8 cellular contexts compared by ENCODE assay signal in genomic region chr5:1445313-1445894, GRCh38. TPM values are rescaled to one million over a fixed set of nuclear protein-coding genes. Genes with fewer than 3 reads are reported as not detected.
DNase-seq lines count a peak whose midpoint lies in the region; ATAC-seq, FAIRE-seq and TF ChIP-seq lines count a peak whose summit lies in the region.

TSS of gene SLC6A3 (minus strand) at chr5:1445440. CDS start at chr5:1443197, 2,243 bp downstream.

- H3K4me1 ChIP-seq in SK-N-SH (ENCODE audit: control insufficient read depth in 1 of 2, insufficient read depth in 2 of 2, low read depth in 1 of 2, low read length in 1 of 2) (no peaks in the 10 kb centered on the region), K562 (replicated peaks in 1 of 2; ENCODE audit: control insufficient read depth in 2 of 2, insufficient read depth in 2 of 2, low read length in 2 of 2) (peaks cover 0 to 18% of the 10 kb centered on the region in 2 experiments; a peak in 2 of 5 replicates), thoracic aorta (ENCODE audit: control insufficient read depth in 1 of 2, low read depth in 2 of 2) (peaks cover 0 to 11% of the 10 kb centered on the region in 2 donors)

- peaks cover 30% of the 10 kb centered on the region for H3K27me3 Mint-ChIP-seq in memory B cell

- no peak within 1 kb of the TSS for H2AFZ ChIP-seq in SK-N-SH (ENCODE audit: low read depth)
- no peak within 1 kb of the TSS for H2AFZ ChIP-seq in K562 (ENCODE audit: low read depth, low read length)

- peaks cover 5% of the 10 kb centered on the region for H3K4me1 Mint-ChIP-seq in memory B cell

- H3K9me3 ChIP-seq in SK-N-SH, result no peaks in the 10 kb centered on the region
- no peaks in the 10 kb centered on the region for H3K9me3 ChIP-seq in K562 (replicated peaks; ENCODE audit: control insufficient read depth, insufficient read depth, low read depth, low read length)
- no peaks in the 10 kb centered on the region for H3K9me3 ChIP-seq in thoracic aorta

- TF ChIP-seq POLR2A in K562 (conservative IDR thresholded peaks at IDR 0.05), result no peak

- H3K27ac ChIP-seq in SK-N-SH (ENCODE audit: low read depth in 2 of 2, low read length in 1 of 2), result no peak within 1 kb of the TSS
- H3K27ac ChIP-seq in K562 (ENCODE audit: extremely low read depth, low read depth, low read length), result no peak within 1 kb of the TSS
- H3K27ac ChIP-seq in thoracic aorta, result no peak within 1 kb of the TSS

- in situ Hi-C loops in K562 (cut with MboI), result no loop called here

- TF ChIP-seq RAD21 in SK-N-SH (IDR thresholded peaks at IDR 0.05; ENCODE audit: low read length) (no peak), K562 (CRISPR knock-in tag; conservative IDR thresholded peaks at IDR 0.05 in 1 of 2, IDR thresholded peaks at IDR 0.05 in 1 of 2) (no peak)

- H3K36me3 ChIP-seq in SK-N-SH (replicated peaks in 1 of 2; ENCODE audit: control insufficient read depth in 1 of 2, insufficient read depth in 2 of 2, low read length in 1 of 2) (no peaks in the 10 kb centered on the region), K562 (ENCODE audit: control insufficient read depth, insufficient read depth, low read length) (no peaks in the 10 kb centered on the region), thoracic aorta (no peaks in the 10 kb centered on the region)

- H3F3A ChIP-seq in SK-N-SH (replicated peaks; ENCODE audit: insufficient read depth), result no peaks in the 10 kb centered on the region

- DNase-seq in SK-N-SH (peak; percentile 70), K562 (ENCODE audit: extremely low read depth in 1 of 4, low spot score in 3 of 4) (peak; percentile 69 to 84 (median 78)), memory B cell (ENCODE audit: low spot score in 2 of 2) (no peak), thoracic aorta (ENCODE audit: low spot score) (no peak), hippocampal formation (lab: John Stamatoyannopoulos, UW) (no peak)
- DNase-seq in NK-92 treated with Interleukin-12 subunit alpha and Interleukin-12 subunit beta, amount 100 ng/mL, for 24 hours (lab: John Stamatoyannopoulos, UW), result no peak

- CTCF ChIA-PET in SK-N-SH (lab: Yijun Ruan, JAX), result no interaction called here
- CTCF ChIA-PET in K562 (lab: Yijun Ruan, JAX; ENCODE audit: low intra/inter-chr PET ratio), result no interaction called here

- H3K4me3 ChIP-seq in SK-N-SH (ENCODE audit: low read depth in 2 of 2, low read length in 1 of 2) (no peak within 1 kb of the TSS), K562 (no peak within 1 kb of the TSS), thoracic aorta (peak within 1 kb of the TSS; percentile 35)

- H3K4me2 ChIP-seq in SK-N-SH, result no peak within 1 kb of the TSS
- H3K4me2 ChIP-seq in K562 (ENCODE audit: insufficient read depth, low read length), result no peak within 1 kb of the TSS

- no peaks in the 10 kb centered on the region for H3K9me2 ChIP-seq in SK-N-SH

- H3K27me3 ChIP-seq in SK-N-SH (ENCODE audit: insufficient read depth) (peaks cover 91% of the 10 kb centered on the region), K562 (ENCODE audit: control insufficient read depth in 2 of 2, insufficient read depth in 2 of 2, low read length in 2 of 2) (peaks cover 45 to 76% of the 10 kb centered on the region in 2 experiments; a peak in 4 of 5 replicates), thoracic aorta (replicated peaks; ENCODE audit: insufficient read depth) (peaks cover 7% of the 10 kb centered on the region)

- TF ChIP-seq EP300 in SK-N-SH (IDR thresholded peaks at IDR 0.05; ENCODE audit: borderline replicate concordance in 1 of 2, low read depth in 1 of 2, low read length in 1 of 2) (no peak), K562 (IDR thresholded peaks at IDR 0.05; ENCODE audit: low read length) (no peak)

- WGBS in SK-N-SH (ENCODE audit: low lambda C conversion rate), result no CpG with 5 or more reads among the region's 73 CpGs
- WGBS in K562 (ENCODE audit: insufficient coverage, low coverage, missing lambda C conversion rate), result 20% methylated on average over 8 of the region's 73 CpGs

- no peak for TF ChIP-seq CTCF in SK-N-SH (IDR thresholded peaks at IDR 0.05)
- no peak for TF ChIP-seq CTCF in K562 (IDR thresholded peaks at IDR 0.05 in 2 of 3, conservative IDR thresholded peaks at IDR 0.05 in 1 of 3; ENCODE audit: insufficient read depth in 2 of 3, low read depth in 1 of 3, low read length in 3 of 3)
- no peak for TF ChIP-seq CTCF in thoracic aorta (IDR thresholded peaks at IDR 0.05)

- no TSS peak for BruUV-seq in K562 (replicated peaks; lab: Mats Ljungman, UMichigan)

- no peaks in the 10 kb centered on the region for H4K20me1 ChIP-seq in SK-N-SH (ENCODE audit: insufficient read depth)
- no peaks in the 10 kb centered on the region for H4K20me1 ChIP-seq in K562 (replicated peaks; ENCODE audit: control insufficient read depth, insufficient read depth, low read length)

- no peak for FAIRE-seq in K562 (lab: Jason Lieb, UNC)

- H3K9ac ChIP-seq in SK-N-SH (no peak within 1 kb of the TSS), K562 (ENCODE audit: insufficient read depth in 1 of 2, low read depth in 2 of 2, low read length in 2 of 2) (no peak within 1 kb of the TSS)

- no peak within 1 kb of the TSS for H3K27ac Mint-ChIP-seq in memory B cell

- peak within 1 kb of the TSS; percentile 36 for H3K4me3 Mint-ChIP-seq in memory B cell

- intact Hi-C loops in K562 (cut with micrococcal nuclease), result no loop called here

- H3K79me2 ChIP-seq in SK-N-SH (ENCODE audit: insufficient read depth), result no peaks in the 10 kb centered on the region
- no peaks in the 10 kb centered on the region for H3K79me2 ChIP-seq in K562 (ENCODE audit: control insufficient read depth, insufficient read depth, low read length)

- H3K36me3 Mint-ChIP-seq in memory B cell, result no peaks in the 10 kb centered on the region

- POLR2A ChIA-PET in SK-N-SH (lab: Yijun Ruan, JAX), result no interaction called here
- POLR2A ChIA-PET in K562 (lab: Yijun Ruan, JAX), result no interaction called here

- H3K9me1 ChIP-seq in K562 (ENCODE audit: control insufficient read depth, insufficient read depth, low read length), result no peaks in the 10 kb centered on the region

- ATAC-seq in SK-N-SH treated with all-trans-retinoic acid at 6 μM for 48 hours, result no peak
- peak; percentile 88 for ATAC-seq in K562
- peak; percentile 22 for ATAC-seq in memory B cell (ENCODE audit: low read depth)
- ATAC-seq in thoracic aorta (ENCODE audit: insufficient number of reproducible peaks, low FRiP score, low read depth), result no peak
- ATAC-seq in GM19324 (IDR thresholded peaks at IDR 0.05; ENCODE audit: low FRiP score, unreplicated experiment), result no peak

- H3K9me3 Mint-ChIP-seq in memory B cell, result peaks cover 2% of the 10 kb centered on the region

TF ChIP-seq in SK-N-SH, 30 proteins besides CTCF, POLR2A, EP300 and RAD21 (continues in another document):
- TF ChIP-seq NFIC (IDR thresholded peaks at IDR 0.05; ENCODE audit: borderline replicate concordance) (no peak), USF1 (IDR thresholded peaks at IDR 0.05; ENCODE audit: borderline replicate concordance, low read depth) (no peak), MEF2A (IDR thresholded peaks at IDR 0.05; ENCODE audit: borderline replicate concordance, low read depth) (no peak)

TF ChIP-seq in SK-N-SH treated with all-trans-retinoic acid at 6 μM for 48 hours, 23 proteins besides CTCF, POLR2A, EP300 and RAD21 (continues in another document):
- no peak for TF ChIP-seq PPARA (CRISPR knock-in tag; IDR thresholded peaks at IDR 0.05; ENCODE audit: borderline replicate concordance)
- TF ChIP-seq ESRRG (CRISPR knock-in tag; IDR thresholded peaks at IDR 0.05), result no peak

TF ChIP-seq in K562, 482 proteins besides CTCF, POLR2A, EP300 and RAD21:
- peak; percentile 23 for TF ChIP-seq PCBP1 (IDR thresholded peaks at IDR 0.05; ENCODE audit: low read depth, low read length, poor library complexity, severe bottlenecking)
- no peak for TF ChIP-seq SMARCB1 (IDR thresholded peaks at IDR 0.05; ENCODE audit: insufficient read length, low read depth)
- TF ChIP-seq E2F6 (IDR thresholded peaks at IDR 0.05; ENCODE audit: borderline replicate concordance in 1 of 2, extremely low read depth in 1 of 2, insufficient read depth in 1 of 2, insufficient read length in 1 of 2, low read depth in 1 of 2, low read length in 1 of 2, poor library complexity in 1 of 2, severe bottlenecking in 1 of 2), result peak in 1 of 2 experiments; percentile 63

RNA-seq across cellular contexts. Expression of gene SLC6A3, which starts in this region (rescaled TPM):
- polyA plus RNA-seq in SK-N-SH (2012; rRNA removed), result not detected in 2 replicates
- not detected in 2 replicates for polyA plus RNA-seq in SK-N-SH (2012; cell fraction: cytosol; rRNA removed)
- not detected in 2 replicates for polyA plus RNA-seq in SK-N-SH (2012; cell fraction: nucleus; rRNA removed)
- total RNA-seq in K562 (2011; cell fraction: chromatin; rRNA removed; ENCODE audit: low replicate concordance), result not detected in 2 replicates
- not detected in 2 replicates for total RNA-seq in K562 (2011; cell fraction: nucleolus; rRNA removed)
- not detected in 2 replicates for total RNA-seq in K562 (2011; cell fraction: nucleoplasm; rRNA removed)
- total RNA-seq in K562 (2014; rRNA removed), result not detected in 2 replicates
- total RNA-seq in K562 (2014; rRNA removed; fragmentation: Illumina TruSeq; extraction: Trizol), result not detected in 2 replicates
- total RNA-seq in K562 (2015; rRNA removed; fragmentation: Illumina TruSeq; extraction: Trizol), result not detected in 2 replicates
- not detected in 2 replicates for total RNA-seq in K562 (2021)
- polyA plus RNA-seq in K562 (2011; rRNA removed), result not detected in 2 replicates
- polyA plus RNA-seq in K562 (2011; cell fraction: cytosol; rRNA removed), result not detected in 2 replicates
- not detected in 2 replicates for polyA plus RNA-seq in K562 (2011; cell fraction: nucleus; rRNA removed)
- not detected in 2 replicates for polyA plus RNA-seq in K562 (2012)
- polyA plus RNA-seq in K562 (2014; fragmentation: Illumina TruSeq; extraction: Trizol), result not detected in 2 replicates
- not detected for polyA plus RNA-seq in K562 (2014; fragmentation: Nextera tagmentation; extraction: Ambion mirVana)
- not detected in 2 replicates for polyA plus RNA-seq in K562 (2014; rRNA removed)
- not detected in 2 replicates for polyA minus RNA-seq in K562 (2011; rRNA and poly(A)+ RNA removed)
- not detected in 2 replicates for polyA minus RNA-seq in K562 (2011; cell fraction: cytosol; rRNA and poly(A)+ RNA removed)
- not detected in 2 replicates for polyA minus RNA-seq in K562 (2011; cell fraction: nucleus; rRNA and poly(A)+ RNA removed)
- total RNA-seq in thoracic aorta, result under 1 TPM in 1 of 2 donors, not detected in 1; 0.14 TPM

Comparison
In these comparisons a context has a peak if more than half of its experiments do, and no peak if none do; other contexts are left out.
1. Peak in DNase-seq in SK-N-SH; RNA of the gene not detected or under 1 TPM.
2. Peak in DNase-seq and ATAC-seq in K562; RNA of the gene not detected or under 1 TPM.